ENCODE assay signal across 8 cellular contexts in genomic region chr11:47271961-47272661, GRCh38. TPM values are rescaled to one million over a fixed set of nuclear protein-coding genes. Genes with fewer than 3 reads are reported as not detected.
DNase-seq lines count a peak whose midpoint lies in the region; ATAC-seq and TF ChIP-seq lines count a peak whose summit lies in the region.

No MANE protein-coding gene starts in this region.

- WGBS in right cardiac atrium: 50% methylated on average over 11 of the region's 11 CpGs

- intact Hi-C loops in PC-9 (cut with micrococcal nuclease; ENCODE audit: unreplicated experiment) (no loop called here), right cardiac atrium (cut with DNase I) (loop anchor here in 2 of 4 donors (10.0 kb wide), 1 partner anchor 83 kb away; the partner anchor contains the start of gene MYBPC3 (in 2 of the 2))

- no TSS peak for BruUV-seq in PC-9 (replicated peaks; lab: Mats Ljungman, UMichigan)

- CTCF ChIA-PET in PC-9 (lab: Charles Lee): no interaction called here

- H3K9me3 ChIP-seq in BE2C: no peaks in the 10 kb centered on the region
- no peaks in the 10 kb centered on the region for H3K9me3 ChIP-seq in PC-9 (ENCODE audit: insufficient read depth, low read depth)
- H3K9me3 ChIP-seq in right cardiac atrium (ENCODE audit: control insufficient read depth, low read length): no peaks in the 10 kb centered on the region

- H3K4me3 ChIP-seq in BE2C (ENCODE audit: low read depth, low read length) (peak overlapping the region; percentile 32; the same call in 1 of the 2 replicates), PC-9 (no peak overlapping the region), right cardiac atrium (ENCODE audit: low read length) (peak overlapping the region; percentile 81)

- peaks cover 39% of the 10 kb centered on the region for H3K79me2 ChIP-seq in PC-9 (ENCODE audit: low read depth)

- H3K9me2 ChIP-seq in PC-9 (ENCODE audit: insufficient read depth): no peaks in the 10 kb centered on the region

- H3K36me3 ChIP-seq in BE2C (peaks cover 19% of the 10 kb centered on the region), PC-9 (ENCODE audit: low read depth) (peaks cover 26% of the 10 kb centered on the region)

- H3K27me3 ChIP-seq in BE2C (no peaks in the 10 kb centered on the region), PC-9 (ENCODE audit: insufficient read depth, low read depth) (no peaks in the 10 kb centered on the region), right cardiac atrium (ENCODE audit: control insufficient read depth, insufficient read depth) (no peaks in the 10 kb centered on the region)

- H3K27ac ChIP-seq in PC-9: no peak overlapping the region
- peak overlapping the region; percentile 59 for H3K27ac ChIP-seq in right cardiac atrium (ENCODE audit: low read length)

- H4K20me1 ChIP-seq in PC-9 (ENCODE audit: insufficient read depth): peaks cover 39% of the 10 kb centered on the region

- peaks cover 16% of the 10 kb centered on the region for H3K4me1 ChIP-seq in BE2C
- H3K4me1 ChIP-seq in PC-9 (replicated peaks; ENCODE audit: insufficient read depth): peaks cover 32% of the 10 kb centered on the region
- H3K4me1 ChIP-seq in right cardiac atrium (ENCODE audit: control insufficient read depth, insufficient read depth, low read length): peaks cover 9% of the 10 kb centered on the region

- TF ChIP-seq CTCF in BE2C (IDR thresholded peaks at IDR 0.05; ENCODE audit: low read depth, low read length) (no peak), PC-9 (conservative IDR thresholded peaks at IDR 0.05) (no peak)

- no peak overlapping the region for H2AFZ ChIP-seq in PC-9

- DNase-seq in BE2C (peak; percentile 44), PC-9 (peak in 1 of 2 experiments; percentile 25), right cardiac atrium (peak in 1 of 3 donors; percentile 57), A172 (ENCODE audit: low spot score) (no peak), NCI-H1930 (lab: John Stamatoyannopoulos, UW) (no peak)
- DNase-seq in NK-92 treated with Interleukin-12 subunit alpha and Interleukin-12 subunit beta, amount 100 ng/mL, for 24 hours (lab: John Stamatoyannopoulos, UW): no peak

- POLR2A ChIA-PET in PC-9 (lab: Charles Lee; ENCODE audit: unreplicated experiment): no interaction called here

- peaks cover 30% of the 10 kb centered on the region for H3F3A ChIP-seq in PC-9 (ENCODE audit: insufficient read depth, low read depth)

- ATAC-seq in GM21529 (IDR thresholded peaks at IDR 0.05; ENCODE audit: unreplicated experiment) (peak; percentile 20), right cardiac atrium (peak in 1 of 2 donors; percentile 8), HG03159 (IDR thresholded peaks at IDR 0.05; ENCODE audit: unreplicated experiment) (no peak)

- peak overlapping the region; percentile 96 for H3K4me2 ChIP-seq in PC-9

RNA-seq across cellular contexts. Expression of gene MADD, which starts 2.2 kb away (rescaled TPM):
- 47.1 TPM for polyA plus RNA-seq in BE2C (2012; ENCODE audit: insufficient read depth, insufficient read length, low read depth)
- total RNA-seq in PC-9 (2021) (61.1 and 65.9 TPM in 2 replicates), right cardiac atrium (10 to 100 TPM; 42.2 to 73.7 (median 54.7) TPM)
- polyA plus RNA-seq in right cardiac atrium: 27.9 TPM
- total RNA-seq in A172 (2014; rRNA removed; shearing (Covaris generic)): 16.5 and 23.1 TPM in 2 replicates

RNA-seq across cellular contexts. Expression of gene NR1H3, which starts 14.3 kb away (rescaled TPM):
- polyA plus RNA-seq in BE2C (2012; ENCODE audit: insufficient read depth, insufficient read length, low read depth): 5.2 TPM
- 71.5 and 90.4 TPM in 2 replicates for total RNA-seq in PC-9 (2021)
- total RNA-seq in right cardiac atrium: 10 to 100 TPM; 22.9 to 42.2 (median 34.2) TPM
- polyA plus RNA-seq in right cardiac atrium: 29.5 TPM
- 18.1 and 23.5 TPM in 2 replicates for total RNA-seq in A172 (2014; rRNA removed; shearing (Covaris generic))

RNA-seq across cellular contexts. Expression of gene ACP2, which starts 23.5 kb away (rescaled TPM):
- polyA plus RNA-seq in BE2C (2012; ENCODE audit: insufficient read depth, insufficient read length, low read depth): 25.2 TPM
- total RNA-seq in PC-9 (2021) (20.4 and 24.1 TPM in 2 replicates), right cardiac atrium (10 to 100 TPM; 21.7 to 25.9 (median 25.5) TPM)
- polyA plus RNA-seq in right cardiac atrium: 24.7 TPM
- total RNA-seq in A172 (2014; rRNA removed; shearing (Covaris generic)): 24.6 and 29.9 TPM in 2 replicates

RNA-seq across cellular contexts. Expression of gene DDB2, which starts 57.3 kb away (rescaled TPM):
- 22.1 TPM for polyA plus RNA-seq in BE2C (2012; ENCODE audit: insufficient read depth, insufficient read length, low read depth)
- total RNA-seq in PC-9 (2021): 72.3 and 85.2 TPM in 2 replicates
- 10 to 100 TPM in 3 of 4 donors, 1 to 10 TPM in 1; 9.2 to 12.4 (median 11.8) TPM for total RNA-seq in right cardiac atrium
- 10.5 TPM for polyA plus RNA-seq in right cardiac atrium
- 86.1 and 110 TPM in 2 replicates for total RNA-seq in A172 (2014; rRNA removed; shearing (Covaris generic))
